In genomic region chr16:50940275-50940854, GRCh38 we compare ENCODE assay signal across 24 cellular contexts.
DNase-seq lines count a peak whose midpoint lies in the region; ATAC-seq, FAIRE-seq and TF ChIP-seq lines count a peak whose summit lies in the region.
"Had no signal": no experiment of that assay in that cellular context is flagged by ENCODE, and none has a peak within 500 bp of the region (broad histone marks: within the 10 kb centered on the region; RNA-seq: fewer than 3 reads in every experiment).

No MANE protein-coding gene starts in this region.

- no peak overlapping the region for H3K4me2 ChIP-seq in H1 (ENCODE audit: insufficient read depth in 1 of 2, low read depth in 2 of 2, low read length in 2 of 2)
- H3K4me2 ChIP-seq: KMS-11 had no signal

- DNase-seq in A673 (ENCODE audit: low spot score) (peak; percentile 5), HT-29 (ENCODE audit: low spot score) (peak; percentile 3), NCI-H524 (lab: John Stamatoyannopoulos, UW) (peak; percentile 95 to 97), H1 (ENCODE audit: low read depth in 1 of 2, low spot score in 2 of 2) (no peak), NCI-H1694 (lab: John Stamatoyannopoulos, UW) (no peak), substantia nigra (lab: John Stamatoyannopoulos, UW) (no peak), UCSD-AML1 (lab: John Stamatoyannopoulos, UW; ENCODE audit: unreplicated experiment) (no peak)
- no peak for DNase-seq in effector memory CD8-positive, alpha-beta T cell
- DNase-seq: activated CD4-positive, alpha-beta memory T cell treated with anti-CD3 and anti-CD28 coated beads, Interleukin-2, amount 10 ng/mL, durations not matched to agents 7 days and 5 days; activated CD4-positive, CD25-positive, alpha-beta regulatory T cell treated with anti-CD3 and anti-CD28 coated beads, Interleukin-2, amount 50 U/mL, for 72 hours; activated naive CD8-positive, alpha-beta T cell treated with anti-CD3 and anti-CD28 coated beads for 36 hours; dermis blood vessel endothelial cell; head of caudate nucleus; NCI-H187; NCI-H526 treated with DMSO at 0.1 percent for 48 hours; SHP77; stimulated activated naive CD8-positive, alpha-beta T cell treated with anti-CD3 and anti-CD28 coated beads, Interleukin-15, Interleukin-2, amounts not matched to agents 100 U/mL and 50 U/mL, for 24 hours had no signal

- no peak overlapping the region for H2AFZ ChIP-seq in H1 (ENCODE audit: low read length)

- TF ChIP-seq EP300 in H1 (IDR thresholded peaks at IDR 0.05; ENCODE audit: borderline replicate concordance in 1 of 2, low read depth in 2 of 2, low read length in 2 of 2) = no peak

- H4K8ac ChIP-seq in H1 (ENCODE audit: extremely low read depth, insufficient read depth, low read length) = peak overlapping the region; percentile 36

- H3K56ac ChIP-seq in H1 (replicated peaks; ENCODE audit: insufficient read length, low read depth, low read length) = no peak overlapping the region

- H3K23ac ChIP-seq in H1 (ENCODE audit: insufficient read length) = no peak overlapping the region

- POLR2A ChIA-PET in A673 (lab: Charles Lee; ENCODE audit: low non-redundant PET) = interaction anchor here (0.5 kb wide), 1 partner anchor 103 kb away, joined by 8 read pairs; no protein-coding TSS in a partner anchor
- POLR2A ChIA-PET in H1 (lab: Charles Lee; ENCODE audit: partially characterized antibody) = no interaction called here

- H2BK15ac ChIP-seq in H1 (ENCODE audit: low read length) = no peak overlapping the region

- 77% methylated on average over 7 of the region's 7 CpGs; no CpG with 5 or more reads in 1 of the 2 experiments for WGBS in H1 (ENCODE audit: extremely low coverage in 1 of 2, insufficient coverage in 1 of 2, insufficient read length in 1 of 2, insufficient replicate concordance in 2 of 2, low coverage in 1 of 2, low lambda C conversion rate in 2 of 2, missing lambda C conversion rate in 1 of 2), 2 experiments

- FAIRE-seq in H1 (lab: Jason Lieb, UNC) = no peak
- FAIRE-seq: endothelial cell of umbilical vein, GM19239 had no signal

- no peak overlapping the region for H3K27ac Mint-ChIP-seq in effector memory CD8-positive, alpha-beta T cell
- H3K27ac Mint-ChIP-seq: activated CD4-positive, alpha-beta memory T cell treated with anti-CD3 and anti-CD28 coated beads, Interleukin-2, amount 10 ng/mL, durations not matched to agents 7 days and 5 days; activated naive CD8-positive, alpha-beta T cell treated with anti-CD3 and anti-CD28 coated beads for 36 hours had no signal

- TF ChIP-seq CTCF in A673 (conservative IDR thresholded peaks at IDR 0.05; ENCODE audit: low read depth, low read length) = no peak
- no peak for TF ChIP-seq CTCF in H1 (IDR thresholded peaks at IDR 0.05; ENCODE audit: control extremely low read depth in 1 of 3, insufficient read depth in 1 of 3, low read depth in 1 of 3, low read length in 3 of 3)

- H3K27ac ChIP-seq in A673 (ENCODE audit: low read depth, low read length, poor library complexity, severe bottlenecking) (no peak overlapping the region), H1 (ENCODE audit: low read depth, low read length) (no peak overlapping the region), substantia nigra (ENCODE audit: low read depth, low read length, poor library complexity, severe bottlenecking) (no peak overlapping the region)
- H3K27ac ChIP-seq: ascending aorta, C4-2B, KMS-11 had no signal

- no peaks in the 10 kb centered on the region for H3K79me1 ChIP-seq in H1 (ENCODE audit: low read depth, low read length)

- no peaks in the 10 kb centered on the region for H4K20me1 ChIP-seq in H1 (replicated peaks in 1 of 2; ENCODE audit: control insufficient read depth in 1 of 2, insufficient read depth in 2 of 2, low read length in 2 of 2)

- TF ChIP-seq RAD21 in H1 (IDR thresholded peaks at IDR 0.05 in 1 of 2, conservative IDR thresholded peaks at IDR 0.05 in 1 of 2; ENCODE audit: low read depth in 2 of 2, low read length in 2 of 2) = no peak

- CTCF ChIA-PET in A673 (lab: Charles Lee) (no interaction called here), H1 (lab: Charles Lee; ENCODE audit: partially characterized antibody) (interaction anchor here (0.8 to 1.6 kb wide), 4 partner anchors 38 to 159 kb away, joined by 3 to 4 read pairs (median 4); no protein-coding TSS in a partner anchor)

- no peak overlapping the region for H2AK5ac ChIP-seq in H1 (ENCODE audit: low read depth, low read length)

- no peaks in the 10 kb centered on the region for H3K79me2 ChIP-seq in H1 (ENCODE audit: control insufficient read depth in 1 of 2, insufficient read depth in 2 of 2, low read length in 2 of 2)

- H3K18ac ChIP-seq in H1 (ENCODE audit: extremely low read depth, low read length) = no peak overlapping the region

- no peaks in the 10 kb centered on the region for H3K36me3 ChIP-seq in A673 (ENCODE audit: insufficient read depth, low read length, poor library complexity, severe bottlenecking)
- H3K36me3 ChIP-seq in H1 (ENCODE audit: control insufficient read depth in 2 of 4, insufficient read depth in 4 of 4, low read length in 3 of 4) = no peaks in the 10 kb centered on the region
- H3K36me3 ChIP-seq: ascending aorta had no signal

- no peak overlapping the region for H2BK5ac ChIP-seq in H1 (ENCODE audit: low read depth, low read length)

- H2BK12ac ChIP-seq in H1 (ENCODE audit: low read depth, low read length) = no peak overlapping the region

- no peak overlapping the region for H3K14ac ChIP-seq in H1 (ENCODE audit: insufficient read length)

- no peak for TF ChIP-seq POLR2A in H1 (IDR thresholded peaks at IDR 0.05; ENCODE audit: control extremely low read depth in 1 of 2, low read depth in 2 of 2, low read length in 2 of 2)

- H3K4me1 Mint-ChIP-seq in effector memory CD8-positive, alpha-beta T cell (ENCODE audit: low read depth in 2 of 2) = no peaks in the 10 kb centered on the region
- H3K4me1 Mint-ChIP-seq: activated CD4-positive, alpha-beta memory T cell treated with anti-CD3 and anti-CD28 coated beads, Interleukin-2, amount 10 ng/mL, durations not matched to agents 7 days and 5 days; activated naive CD8-positive, alpha-beta T cell treated with anti-CD3 and anti-CD28 coated beads for 36 hours; central memory CD8-positive, alpha-beta T cell had no signal

- no peak overlapping the region for H3K9ac ChIP-seq in H1 (replicated peaks in 1 of 4; ENCODE audit: extremely low read depth in 1 of 4, low read depth in 3 of 4, low read length in 3 of 4)
- H3K9ac ChIP-seq: KMS-11 had no signal

- BruUV-seq in A673 (replicated peaks; lab: Mats Ljungman, UMichigan) = no TSS peak

- H3K4me1 ChIP-seq in A673 (ENCODE audit: insufficient read depth, low read length, poor library complexity, severe bottlenecking) (no peaks in the 10 kb centered on the region), H1 (replicated peaks in 1 of 4; ENCODE audit: control insufficient read depth in 3 of 4, insufficient read depth in 4 of 4, low read length in 3 of 4) (no peaks in the 10 kb centered on the region)
- H3K4me1 ChIP-seq: ascending aorta had no signal

- H3K9me3 ChIP-seq in A673 (ENCODE audit: low read depth, low read length, poor library complexity, severe bottlenecking) = no peaks in the 10 kb centered on the region
- no peaks in the 10 kb centered on the region for H3K9me3 ChIP-seq in H1 (ENCODE audit: insufficient read depth in 2 of 2, low read depth in 1 of 2, low read length in 1 of 2)
- H3K9me3 ChIP-seq: ascending aorta had no signal

- H3K27me3 Mint-ChIP-seq in effector memory CD8-positive, alpha-beta T cell = peaks cover 21 to 45% of the 10 kb centered on the region in 2 donors
- H3K27me3 Mint-ChIP-seq: activated CD4-positive, alpha-beta memory T cell treated with anti-CD3 and anti-CD28 coated beads, Interleukin-2, amount 10 ng/mL, durations not matched to agents 7 days and 5 days; activated naive CD8-positive, alpha-beta T cell treated with anti-CD3 and anti-CD28 coated beads for 36 hours had no signal

- no peak overlapping the region for H3K4me3 Mint-ChIP-seq in effector memory CD8-positive, alpha-beta T cell
- H3K4me3 Mint-ChIP-seq: activated CD4-positive, alpha-beta memory T cell treated with anti-CD3 and anti-CD28 coated beads, Interleukin-2, amount 10 ng/mL, durations not matched to agents 7 days and 5 days; activated naive CD8-positive, alpha-beta T cell treated with anti-CD3 and anti-CD28 coated beads for 36 hours; central memory CD8-positive, alpha-beta T cell had no signal

- H3K36me3 Mint-ChIP-seq in effector memory CD8-positive, alpha-beta T cell (ENCODE audit: insufficient read depth) = no peaks in the 10 kb centered on the region
- H3K36me3 Mint-ChIP-seq: activated naive CD8-positive, alpha-beta T cell treated with anti-CD3 and anti-CD28 coated beads for 36 hours had no signal

- H3K4me3 ChIP-seq in A673 (ENCODE audit: low read depth, low read length, poor library complexity, severe bottlenecking) (no peak overlapping the region), H1 (ENCODE audit: extremely low read depth in 1 of 4, insufficient read depth in 2 of 4, low read depth in 3 of 4, low read length in 4 of 4) (no peak overlapping the region)
- H3K4me3 ChIP-seq: ascending aorta had no signal

- H3K9me3 Mint-ChIP-seq in effector memory CD8-positive, alpha-beta T cell = peaks cover 0 to 3% of the 10 kb centered on the region in 2 donors
- H3K9me3 Mint-ChIP-seq: activated CD4-positive, alpha-beta memory T cell treated with anti-CD3 and anti-CD28 coated beads, Interleukin-2, amount 10 ng/mL, durations not matched to agents 7 days and 5 days; activated naive CD8-positive, alpha-beta T cell treated with anti-CD3 and anti-CD28 coated beads for 36 hours; central memory CD8-positive, alpha-beta T cell had no signal

- intact Hi-C loops in A673 (cut with micrococcal nuclease; ENCODE audit: unreplicated experiment) = no loop called here

- peaks cover 40% of the 10 kb centered on the region for H3K27me3 ChIP-seq in A673 (replicated peaks; ENCODE audit: insufficient read depth, low read depth, low read length, poor library complexity)
- H3K27me3 ChIP-seq in H1 (replicated peaks in 1 of 4; ENCODE audit: control insufficient read depth in 3 of 4, extremely low read depth in 1 of 4, insufficient read depth in 3 of 4, low read length in 3 of 4) = no peaks in the 10 kb centered on the region
- H3K27me3 ChIP-seq: ascending aorta had no signal

- H2BK120ac ChIP-seq in H1 (replicated peaks; ENCODE audit: low read depth, low read length) = no peak overlapping the region

- no peaks in the 10 kb centered on the region for H3K23me2 ChIP-seq in H1 (ENCODE audit: low read depth, low read length)

- H2BK20ac ChIP-seq in H1 (ENCODE audit: low read length) = no peak overlapping the region

- no peak overlapping the region for H4K91ac ChIP-seq in H1 (replicated peaks; ENCODE audit: insufficient read length, low read length)

- ATAC-seq in effector memory CD8-positive, alpha-beta T cell (replicated peaks) = no peak
- ATAC-seq: sciatic nerve; stimulated activated naive CD8-positive, alpha-beta T cell treated with anti-CD3 and anti-CD28 coated beads, Interleukin-15, Interleukin-2, amounts not matched to agents 100 U/mL and 50 U/mL, for 24 hours had no signal

- H4K5ac ChIP-seq in H1 (ENCODE audit: insufficient read length, low read depth, low read length) = no peak overlapping the region

- no peak overlapping the region for H3K4ac ChIP-seq in H1 (replicated peaks; ENCODE audit: insufficient read length, low read depth, low read length)

TF ChIP-seq in H1, 55 proteins besides CTCF, POLR2A, EP300 and RAD21 (continues in another document):
- TF ChIP-seq KDM4A (IDR thresholded peaks at IDR 0.05; ENCODE audit: low read depth, low read length, severe bottlenecking) (no peak), RXRA (IDR thresholded peaks at IDR 0.05; ENCODE audit: insufficient read depth, low read depth, low read length) (no peak), SP4 (IDR thresholded peaks at IDR 0.05; ENCODE audit: low read length) (no peak)

Comparison
In these comparisons a context has a peak if more than half of its experiments do, and no peak if none do; other contexts are left out.
1. DNase-seq: peak in A673 (single experiment), HT-29 (single experiment) and NCI-H524 (2 of 2); none in H1 (0 of 2), NCI-H1694 (single experiment), effector memory CD8-positive, alpha-beta T cell (0 of 3), substantia nigra (0 of 49) and UCSD-AML1 (single experiment).